10 cellular contexts compared by ENCODE assay signal in the genomic region with DNA sequence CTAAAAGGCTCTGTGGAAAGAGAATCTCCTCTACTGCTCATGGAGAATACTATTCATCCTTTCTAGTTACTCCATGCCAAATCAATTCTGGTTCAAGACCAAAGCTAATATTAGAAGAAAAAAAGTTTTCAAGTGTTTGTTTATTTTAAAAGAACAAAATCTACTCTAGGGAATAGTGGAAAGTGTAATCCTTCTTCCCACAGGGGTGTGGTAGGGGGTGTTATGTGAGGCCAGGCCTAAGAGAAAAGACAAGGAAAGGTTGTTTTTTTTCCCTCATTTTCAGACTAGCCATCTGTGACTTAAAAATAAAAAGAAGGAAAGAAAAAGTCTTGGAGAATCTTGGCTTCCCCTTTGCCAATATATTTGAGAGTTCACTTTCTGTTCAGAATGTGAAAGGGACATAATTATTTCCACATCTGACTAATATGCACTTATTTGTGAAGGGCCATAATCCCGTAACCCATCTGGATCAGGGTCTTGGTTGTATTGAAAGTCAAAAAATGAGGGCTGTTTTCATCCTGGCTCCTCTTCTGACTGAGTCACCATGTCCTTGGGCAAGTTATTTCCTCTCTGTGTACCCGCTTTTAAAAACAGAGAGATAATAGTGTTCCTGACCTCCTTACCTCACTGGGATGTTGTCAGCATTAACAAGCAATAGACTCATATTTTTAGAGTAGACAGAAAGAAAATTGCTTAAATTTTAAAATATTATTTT.
A peak's percentile ranks its signal among the peaks of the same experiment; 100 is the strongest.
DNase-seq lines count a peak whose midpoint lies in the region; ATAC-seq lines count a peak whose summit lies in the region.
"Had no signal": no experiment of that assay in that cellular context is flagged by ENCODE, and none has a peak within 500 bp of the region (broad histone marks: within the 10 kb centered on the region; RNA-seq: fewer than 3 reads in every experiment).

No MANE protein-coding gene starts in this region.

- H4K91ac ChIP-seq in mesenchymal stem cell (ENCODE audit: low read length), result no peak overlapping the region

- no peaks in the 10 kb centered on the region for H3K36me3 Mint-ChIP-seq in T-helper 2 cell treated with Interferon-gamma antibody and Interleukin-4, amounts not matched to agents 5 μg/mL and 100 μg/mL, for 36 hours (ENCODE audit: low read depth)

- H3K14ac ChIP-seq in mesenchymal stem cell (ENCODE audit: low read length in 2 of 2), result no peak overlapping the region

- H3K79me1 ChIP-seq in mesenchymal stem cell (replicated peaks; ENCODE audit: low read length, poor library complexity, severe bottlenecking), result no peaks in the 10 kb centered on the region

- no peak overlapping the region for H3K4me3 Mint-ChIP-seq in T-helper 2 cell treated with Interferon-gamma antibody and Interleukin-4, amounts not matched to agents 5 μg/mL and 100 μg/mL, for 36 hours

- H3K27me3 ChIP-seq in mesenchymal stem cell (ENCODE audit: control insufficient read depth in 1 of 2, insufficient read depth in 1 of 2, low read length in 2 of 2), result no peaks in the 10 kb centered on the region

- H3K9me3 ChIP-seq in mesenchymal stem cell (ENCODE audit: control insufficient read depth, low read length), result peaks cover 6% of the 10 kb centered on the region

- H3K23ac ChIP-seq in mesenchymal stem cell (ENCODE audit: low read length in 2 of 2), result no peak overlapping the region

- no peak overlapping the region for H2AFZ ChIP-seq in mesenchymal stem cell (ENCODE audit: low read depth, low read length)

- H3K36me3 ChIP-seq in mesenchymal stem cell (ENCODE audit: control insufficient read depth in 1 of 2, insufficient read depth in 2 of 2, low read depth in 1 of 2, low read length in 2 of 2), result no peaks in the 10 kb centered on the region

- H2AK5ac ChIP-seq in mesenchymal stem cell (ENCODE audit: low read length, severe bottlenecking), result no peak overlapping the region

- H3K4me1 Mint-ChIP-seq in T-helper 2 cell treated with Interferon-gamma antibody and Interleukin-4, amounts not matched to agents 5 μg/mL and 100 μg/mL, for 36 hours (ENCODE audit: low read depth), result no peaks in the 10 kb centered on the region

- no peak overlapping the region for H3K4ac ChIP-seq in mesenchymal stem cell (ENCODE audit: low read depth in 1 of 2, low read length in 2 of 2)

- no peak overlapping the region for H2BK12ac ChIP-seq in mesenchymal stem cell (ENCODE audit: low read length in 2 of 2)

- no peak overlapping the region for H4K8ac ChIP-seq in mesenchymal stem cell (ENCODE audit: low read length)

- no peak overlapping the region for H2BK15ac ChIP-seq in mesenchymal stem cell (ENCODE audit: low read depth, poor library complexity, severe bottlenecking)

- no peak overlapping the region for H3K18ac ChIP-seq in mesenchymal stem cell (ENCODE audit: low read depth in 1 of 2, low read length in 2 of 2)

- H2BK5ac ChIP-seq in mesenchymal stem cell (ENCODE audit: low read depth, low read length, poor library complexity, severe bottlenecking), result no peak overlapping the region

- H2BK120ac ChIP-seq in mesenchymal stem cell (ENCODE audit: low read depth, low read length), result no peak overlapping the region

- peak overlapping the region; percentile 76 for H3K9ac ChIP-seq in mesenchymal stem cell (ENCODE audit: low read length)

- no peaks in the 10 kb centered on the region for H3K9me3 Mint-ChIP-seq in T-helper 2 cell treated with Interferon-gamma antibody and Interleukin-4, amounts not matched to agents 5 μg/mL and 100 μg/mL, for 36 hours

- in situ Hi-C loops in G401 (cut with HindIII; ENCODE audit: low sequenced_read_pairs), result no loop called here

- H3K27me3 Mint-ChIP-seq in T-helper 2 cell treated with Interferon-gamma antibody and Interleukin-4, amounts not matched to agents 5 μg/mL and 100 μg/mL, for 36 hours (ENCODE audit: low read depth), result no peaks in the 10 kb centered on the region

- H3K27ac ChIP-seq in mesenchymal stem cell (ENCODE audit: low read length, poor library complexity, severe bottlenecking), result no peak overlapping the region

- H3K4me2 ChIP-seq in mesenchymal stem cell (ENCODE audit: low read length, poor library complexity, severe bottlenecking), result no peak overlapping the region

- 14% methylated on average over 1 of the region's 2 CpGs for WGBS in mesenchymal stem cell

- ATAC-seq in esophagus mucosa, result peak; percentile 22

- DNase-seq in A172 (ENCODE audit: low spot score) (peak; percentile 28), RPMI7951 (ENCODE audit: low read depth) (peak; percentile 89), mesenchymal stem cell (peak; percentile 72), NCI-H2081 treated with DMSO at 0.1 percent for 48 hours (lab: John Stamatoyannopoulos, UW) (no peak), DMS153 (lab: John Stamatoyannopoulos, UW) (no peak), G401 (ENCODE audit: low spot score) (no peak)
- no peak for DNase-seq in T-helper 2 cell treated with Interferon-gamma antibody and Interleukin-4, amounts not matched to agents 5 μg/mL and 100 μg/mL, for 36 hours (ENCODE audit: low spot score)
- DNase-seq: NCI-H446, posterior cingulate gyrus had no signal

- no peak overlapping the region for H3K27ac Mint-ChIP-seq in T-helper 2 cell treated with Interferon-gamma antibody and Interleukin-4, amounts not matched to agents 5 μg/mL and 100 μg/mL, for 36 hours

- no peak overlapping the region for H3K4me3 ChIP-seq in mesenchymal stem cell (ENCODE audit: insufficient read depth in 1 of 2, low read depth in 1 of 2, low read length in 2 of 2)

- H3K4me1 ChIP-seq in mesenchymal stem cell (ENCODE audit: control insufficient read depth, insufficient read depth, low read depth, low read length), result no peaks in the 10 kb centered on the region

Comparison
In these comparisons a context has a peak if more than half of its experiments do, and no peak if none do; other contexts are left out.
1. DNase-seq: peak in A172 (single experiment), RPMI7951 (single experiment) and mesenchymal stem cell (single experiment); none in T-helper 2 cell treated with Interferon-gamma antibody and Interleukin-4, amounts not matched to agents 5 μg/mL and 100 μg/mL, for 36 hours (single experiment), NCI-H2081 treated with DMSO at 0.1 percent for 48 hours (single experiment), DMS153 (single experiment) and G401 (single experiment).